ENCODE assay signal across 8 cellular contexts in the genomic region with DNA sequence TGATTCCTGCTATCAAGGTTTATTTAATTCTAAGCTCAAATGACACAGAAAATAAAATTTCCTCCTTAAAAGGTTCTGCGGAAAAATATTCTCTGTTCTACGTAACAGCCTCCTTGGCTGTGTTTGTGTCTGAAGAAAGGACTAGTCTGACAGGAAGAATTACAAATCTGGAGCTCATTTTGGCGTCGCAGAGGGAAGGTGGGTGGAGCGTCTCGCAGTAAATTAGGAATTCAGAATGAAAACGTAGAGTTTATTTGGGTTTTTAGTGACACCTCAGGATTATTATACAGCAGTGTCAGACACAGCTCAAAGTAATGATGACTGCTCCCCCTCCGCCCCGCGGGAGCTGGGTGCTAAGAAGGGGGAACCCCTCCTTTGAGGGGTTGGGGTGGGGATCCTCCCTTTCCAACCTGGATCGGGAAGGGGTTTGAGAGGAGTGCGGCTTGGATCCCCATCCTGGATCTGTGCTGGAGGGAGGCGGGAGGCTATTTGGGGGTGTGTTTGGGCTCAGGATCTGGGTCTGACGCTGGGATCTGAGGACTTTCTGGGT. TPM values are rescaled to one million over a fixed set of nuclear protein-coding genes. Genes with fewer than 3 reads are reported as not detected.
DNase-seq lines count a peak whose midpoint lies in the region; ATAC-seq lines count a peak whose summit lies in the region.

No MANE protein-coding gene starts in this region.

- H3K4me3 ChIP-seq in BLaER1 treated with 17β-estradiol and CSF1 and Interleukin-3, amounts not matched to agents 10 nM and 100 nM = peak overlapping the region; percentile 80 to 97 (median 93)
- H3K4me3 ChIP-seq in NT2/D1 (ENCODE audit: insufficient read length, low read depth) (peak overlapping the region; percentile 58), mesendoderm (ENCODE audit: low read length) (peak overlapping the region; percentile 25), urinary bladder (ENCODE audit: low read depth, low read length) (peak overlapping the region; percentile 91)

- H2BK5ac ChIP-seq in mesendoderm (ENCODE audit: low read length) = peak overlapping the region; percentile 69

- H3K4me2 ChIP-seq in BLaER1 treated with 17β-estradiol and CSF1 and Interleukin-3, amounts not matched to agents 10 nM and 100 nM = peak overlapping the region; percentile 83 to 98 (median 89)
- H3K4me2 ChIP-seq in mesendoderm (ENCODE audit: low read length) = peak overlapping the region; percentile 95

- no peak overlapping the region for H4K5ac ChIP-seq in mesendoderm (ENCODE audit: low read length)

- H3K18ac ChIP-seq in mesendoderm (ENCODE audit: low read length) = peak overlapping the region; percentile 2

- no peak overlapping the region for H3K4ac ChIP-seq in mesendoderm (ENCODE audit: low read depth, low read length)

- H3K79me2 ChIP-seq in mesendoderm (ENCODE audit: control insufficient read depth, insufficient read depth, low read length) = peaks cover 32% of the 10 kb centered on the region

- H3K27me3 ChIP-seq in BLaER1 treated with 17β-estradiol and CSF1 and Interleukin-3, amounts not matched to agents 10 nM and 100 nM = peaks cover 0 to 36% (median 12%) of the 10 kb centered on the region in 11 experiments; a peak in 13 of 22 replicates
- peaks cover 33% of the 10 kb centered on the region for H3K27me3 ChIP-seq in NT2/D1 (ENCODE audit: insufficient read depth, insufficient read length)
- no peaks in the 10 kb centered on the region for H3K27me3 ChIP-seq in mesendoderm (ENCODE audit: insufficient read depth, low read length, poor library complexity)

- no peak overlapping the region for H4K8ac ChIP-seq in mesendoderm (ENCODE audit: low read depth, low read length)

- H3K36me3 ChIP-seq in BLaER1 treated with 17β-estradiol and CSF1 and Interleukin-3, amounts not matched to agents 10 nM and 100 nM = peaks cover 0 to 6% (median 0%) of the 10 kb centered on the region in 11 experiments; a peak in 2 of 22 replicates
- H3K36me3 ChIP-seq in NT2/D1 (ENCODE audit: insufficient read depth, insufficient read length, low read length) = no peaks in the 10 kb centered on the region
- H3K36me3 ChIP-seq in mesendoderm (ENCODE audit: control insufficient read depth, insufficient read depth, low read length) = no peaks in the 10 kb centered on the region
- H3K36me3 ChIP-seq in urinary bladder (ENCODE audit: insufficient read depth) = no peaks in the 10 kb centered on the region

- no peak overlapping the region for H2BK120ac ChIP-seq in mesendoderm (ENCODE audit: low read depth, low read length)

- no peak overlapping the region for H2AK5ac ChIP-seq in mesendoderm (ENCODE audit: low read length)

- H3K4me1 ChIP-seq in BLaER1 treated with 17β-estradiol and CSF1 and Interleukin-3, amounts not matched to agents 10 nM and 100 nM = peaks cover 32 to 54% (median 41%) of the 10 kb centered on the region in 10 experiments
- H3K4me1 ChIP-seq in NT2/D1 (ENCODE audit: insufficient read depth, insufficient read length) (no peaks in the 10 kb centered on the region), mesendoderm (ENCODE audit: control insufficient read depth, low read depth, low read length) (peaks cover 10% of the 10 kb centered on the region), urinary bladder (ENCODE audit: insufficient read depth) (no peaks in the 10 kb centered on the region)

- H3K56ac ChIP-seq in mesendoderm (ENCODE audit: low read length) = peak overlapping the region; percentile 93

- peaks cover 12% of the 10 kb centered on the region for H3K79me1 ChIP-seq in mesendoderm (ENCODE audit: low read length)

- peak overlapping the region; percentile 60 to 99 (median 96); a peak in 21 of 22 replicates for H3K27ac ChIP-seq in BLaER1 treated with 17β-estradiol and CSF1 and Interleukin-3, amounts not matched to agents 10 nM and 100 nM
- no peak overlapping the region for H3K27ac ChIP-seq in mesendoderm (ENCODE audit: low read depth, low read length)
- peak overlapping the region; percentile 87 for H3K27ac ChIP-seq in urinary bladder (ENCODE audit: low read depth)

- H4K20me1 ChIP-seq in BLaER1 treated with 17β-estradiol and CSF1 and Interleukin-3, amounts not matched to agents 10 nM and 100 nM = peaks cover 5 to 38% (median 18%) of the 10 kb centered on the region in 11 experiments; a peak in 14 of 22 replicates

- ATAC-seq in GM18909 (IDR thresholded peaks at IDR 0.05; ENCODE audit: poor library complexity, unreplicated experiment) (no peak), HG03097 (IDR thresholded peaks at IDR 0.05; ENCODE audit: low FRiP score, unreplicated experiment) (no peak), HG02852 (IDR thresholded peaks at IDR 0.05; ENCODE audit: unreplicated experiment) (no peak)

- no peak overlapping the region for H2BK15ac ChIP-seq in mesendoderm (replicated peaks; ENCODE audit: low read depth)

- peaks cover 0 to 22% (median 0%) of the 10 kb centered on the region in 11 experiments; a peak in 8 of 22 replicates for H3K9me3 ChIP-seq in BLaER1 treated with 17β-estradiol and CSF1 and Interleukin-3, amounts not matched to agents 10 nM and 100 nM (replicated peaks in 1 of 11)
- no peaks in the 10 kb centered on the region for H3K9me3 ChIP-seq in NT2/D1 (ENCODE audit: insufficient read depth, low read length)

- H3K9ac ChIP-seq in BLaER1 treated with 17β-estradiol and CSF1 and Interleukin-3, amounts not matched to agents 10 nM and 100 nM = peak overlapping the region; percentile 96 to 99 (median 98); a peak in 21 of 22 replicates
- H3K9ac ChIP-seq in NT2/D1 (ENCODE audit: insufficient read length, low read depth) (peak overlapping the region; percentile 71), mesendoderm (ENCODE audit: low read length) (peak overlapping the region; percentile 82)

- no peak overlapping the region for H3K23ac ChIP-seq in mesendoderm (ENCODE audit: low read length)

- DNase-seq in NT2/D1 (ENCODE audit: low read depth, low spot score) (no peak), dedifferentiated amniotic fluid mesenchymal stem cell (ENCODE audit: extremely low spot score) (peak; percentile 41), mesendoderm (no peak)

- WGBS in mesendoderm (ENCODE audit: extremely low coverage, insufficient coverage, low lambda C conversion rate) = no CpG with 5 or more reads among the region's 14 CpGs
- 3% methylated on average over 14 of the region's 14 CpGs for WGBS in urinary bladder

RNA-seq across cellular contexts. Expression of a gene that starts 0.9 kb away (rescaled TPM):
- 21.7 TPM for polyA plus RNA-seq in mesendoderm (2013, experiment 1 of 2)
- polyA plus RNA-seq in mesendoderm (2013, experiment 2 of 2) = 21.0 TPM
- 120 TPM for total RNA-seq in urinary bladder
- polyA plus RNA-seq in urinary bladder = 14.9 TPM

Comparison
In these comparisons a context has a peak if more than half of its experiments do, and no peak if none do; other contexts are left out.
1. H3K4me3 ChIP-seq: peak in every context shown above with its lines; median percentile 93 in BLaER1 treated with 17β-estradiol and CSF1 and Interleukin-3, amounts not matched to agents 10 nM and 100 nM; 91 in urinary bladder; 58 in NT2/D1; 25 in mesendoderm.